1 cellular context compared by ENCODE assay signal in genomic region chr6:17845598-17845997, GRCh38.
TF ChIP-seq lines count a peak whose summit lies in the region.

No MANE protein-coding gene starts in this region.

TF ChIP-seq in GM23338, 12 proteins besides CTCF, POLR2A, EP300 and RAD21 (continued from another document):
- no peak for TF ChIP-seq ZNF462 (CRISPR knock-in tag; IDR thresholded peaks at IDR 0.05)
- TF ChIP-seq NANOG (IDR thresholded peaks at IDR 0.05; ENCODE audit: borderline replicate concordance), result no peak
- TF ChIP-seq EZH2 (IDR thresholded peaks at IDR 0.05; ENCODE audit: low read depth, unreplicated experiment), result no peak
- TF ChIP-seq JUNB (IDR thresholded peaks at IDR 0.05; ENCODE audit: unreplicated experiment), result no peak
- TF ChIP-seq STAT1 (IDR thresholded peaks at IDR 0.05; ENCODE audit: unreplicated experiment), result no peak
